In the genomic region with DNA sequence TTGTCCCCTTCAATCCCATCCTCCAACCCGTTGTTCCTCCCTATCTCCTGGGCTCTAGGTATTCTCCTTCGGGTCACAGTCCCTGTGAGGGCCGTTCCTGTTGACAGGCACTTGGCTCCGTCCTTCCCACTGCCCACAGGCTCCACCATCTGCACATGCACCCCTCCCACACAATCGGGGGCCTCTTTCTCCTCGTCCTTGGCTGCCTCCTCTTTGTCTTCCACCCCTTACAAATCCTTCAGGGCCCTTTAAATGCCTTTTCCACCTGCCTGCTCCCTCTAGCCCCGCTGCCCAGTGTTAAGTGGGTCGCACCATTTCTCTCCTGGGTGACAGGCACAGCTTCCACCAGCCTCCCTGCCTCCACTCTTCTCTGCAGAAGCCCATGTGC, we compare ENCODE assay signal across 14 cellular contexts. TPM values are rescaled to one million over a fixed set of nuclear protein-coding genes. Genes with fewer than 3 reads are reported as not detected.
DNase-seq lines count a peak whose midpoint lies in the region; ATAC-seq and TF ChIP-seq lines count a peak whose summit lies in the region.
"Had no signal": no experiment of that assay in that cellular context is flagged by ENCODE, and none has a peak within 500 bp of the region (broad histone marks: within the 10 kb centered on the region; RNA-seq: fewer than 3 reads in every experiment).

No MANE protein-coding gene starts in this region.

- no peaks in the 10 kb centered on the region for H3K27me3 ChIP-seq in DOHH2 (ENCODE audit: control insufficient read depth, low read length)
- H3K27me3 ChIP-seq in hepatocyte, result no peaks in the 10 kb centered on the region
- H3K27me3 ChIP-seq: esophagus squamous epithelium had no signal

- H3K9me3 Mint-ChIP-seq in T-cell, result no peaks in the 10 kb centered on the region
- peaks cover 0 to 2% (median 0%) of the 10 kb centered on the region in 7 donors for H3K9me3 Mint-ChIP-seq in naive B cell

- H3K4me2 ChIP-seq in DOHH2 (ENCODE audit: low read length) (peak overlapping the region; percentile 59), hepatocyte (no peak overlapping the region)

- H3K9me3 ChIP-seq in DOHH2 (ENCODE audit: control insufficient read depth, insufficient read depth, low read length), result no peaks in the 10 kb centered on the region
- no peaks in the 10 kb centered on the region for H3K9me3 ChIP-seq in hepatocyte (ENCODE audit: low read depth)
- H3K9me3 ChIP-seq: esophagus squamous epithelium, psoas muscle had no signal

- H3K4me1 Mint-ChIP-seq in T-cell, result peaks cover 45 to 48% (median 47%) of the 10 kb centered on the region in 3 donors
- peaks cover 33 to 50% (median 48%) of the 10 kb centered on the region in 3 donors for H3K4me1 Mint-ChIP-seq in naive B cell

- 68% methylated on average over 8 of the region's 8 CpGs for WGBS in hepatocyte (ENCODE audit: low lambda C conversion rate, missing lambda C conversion rate)

- H3K4me3 ChIP-seq in DOHH2 (ENCODE audit: low read length), result no peak overlapping the region; the same call in 1 of the 2 replicates
- H3K4me3 ChIP-seq in hepatocyte, result no peak overlapping the region
- H3K4me3 ChIP-seq: esophagus squamous epithelium, psoas muscle had no signal

- H4K20me1 ChIP-seq in DOHH2 (ENCODE audit: control insufficient read depth, insufficient read depth, low read depth, low read length), result no peaks in the 10 kb centered on the region
- no peaks in the 10 kb centered on the region for H4K20me1 ChIP-seq in hepatocyte (ENCODE audit: insufficient read depth, poor library complexity, severe bottlenecking)

- no peak overlapping the region for H2AFZ ChIP-seq in hepatocyte

- ATAC-seq in T-cell (replicated peaks in 1 of 4), result no peak
- no peak for ATAC-seq in naive B cell (ENCODE audit: low read depth in 2 of 2)
- ATAC-seq in HG02852 (IDR thresholded peaks at IDR 0.05; ENCODE audit: unreplicated experiment), result no peak
- no peak for ATAC-seq in GM19023 (IDR thresholded peaks at IDR 0.05; ENCODE audit: unreplicated experiment)

- POLR2A ChIA-PET in T-cell (lab: Charles Lee), result no interaction called here

- H3K27me3 Mint-ChIP-seq in T-cell (peaks cover 0 to 17% of the 10 kb centered on the region in 2 donors), naive B cell (no peaks in the 10 kb centered on the region)

- H3K4me3 Mint-ChIP-seq in T-cell (peak overlapping the region in 2 of 3 donors; percentile 34 to 46), naive B cell (peak overlapping the region in 6 of 8 donors; percentile 34 to 84 (median 77))

- H3K27ac Mint-ChIP-seq in T-cell, result peak overlapping the region; percentile 52 to 66
- peak overlapping the region in 5 of 6 donors; percentile 76 to 97 (median 87) for H3K27ac Mint-ChIP-seq in naive B cell

- no peaks in the 10 kb centered on the region for H3K36me3 ChIP-seq in DOHH2 (ENCODE audit: control insufficient read depth, low read length)
- no peaks in the 10 kb centered on the region for H3K36me3 ChIP-seq in hepatocyte (replicated peaks; ENCODE audit: insufficient read depth, low read depth)
- H3K36me3 ChIP-seq: esophagus squamous epithelium had no signal

- H3K9me2 ChIP-seq in DOHH2 (replicated peaks; ENCODE audit: control insufficient read depth, low read length) (no peaks in the 10 kb centered on the region), hepatocyte (replicated peaks; ENCODE audit: insufficient read depth) (no peaks in the 10 kb centered on the region)

- H3K27ac ChIP-seq in DOHH2 (ENCODE audit: low read depth, low read length) (no peak overlapping the region), hepatocyte (no peak overlapping the region)
- H3K27ac ChIP-seq: psoas muscle had no signal

- H3K79me2 ChIP-seq in DOHH2 (ENCODE audit: control insufficient read depth, low read length), result no peaks in the 10 kb centered on the region
- H3K79me2 ChIP-seq in hepatocyte, result no peaks in the 10 kb centered on the region

- H3K4me1 ChIP-seq in DOHH2 (ENCODE audit: control insufficient read depth, low read length) (peaks cover 58% of the 10 kb centered on the region), hepatocyte (ENCODE audit: insufficient read depth) (no peaks in the 10 kb centered on the region)
- H3K4me1 ChIP-seq: psoas muscle had no signal

- no peaks in the 10 kb centered on the region for H3F3A ChIP-seq in DOHH2 (ENCODE audit: control insufficient read depth, insufficient read depth)

- H3K36me3 Mint-ChIP-seq in T-cell (no peaks in the 10 kb centered on the region), naive B cell (no peaks in the 10 kb centered on the region)

- CTCF ChIA-PET in T-cell (lab: Charles Lee), result no interaction called here

- DNase-seq in NCI-H187 (lab: John Stamatoyannopoulos, UW) (peak; percentile 25 to 39), NCI-H187 treated with DMSO at 0.1 percent for 48 hours (lab: John Stamatoyannopoulos, UW) (no peak), T-cell (no peak), naive B cell (no peak), hepatocyte (ENCODE audit: low spot score) (no peak)
- DNase-seq: ACHN; esophagus squamous epithelium; mesendoderm; NCI-H748 treated with DMSO at 0.1 percent for 48 hours; psoas muscle; stimulated activated CD8-positive, alpha-beta memory T cell treated with anti-CD3 and anti-CD28 coated beads, Interleukin-4, amount 100 ng/mL, for 48 hours had no signal

- no peak for TF ChIP-seq CTCF in DOHH2 (IDR thresholded peaks at IDR 0.05; ENCODE audit: low read depth, low read length, poor library complexity, severe bottlenecking)
- TF ChIP-seq CTCF in hepatocyte (IDR thresholded peaks at IDR 0.05; ENCODE audit: poor library complexity), result no peak

RNA-seq across cellular contexts. Expression of a gene that starts 2.7 kb away (rescaled TPM):
- total RNA-seq in T-cell (not detected), hepatocyte (1.2 TPM in 1 of 2 replicates, not detected in the other)
- polyA plus RNA-seq in naive B cell (ENCODE audit: low read depth in 6 of 6) (under 1 TPM in 1 of 6 donors, not detected in 5; 0.25 TPM), hepatocyte (not detected in 2 replicates)

RNA-seq across cellular contexts. Expression of a gene that starts 15.8 kb away (rescaled TPM):
- total RNA-seq in T-cell (1 to 10 TPM; 1.4 to 6.0 (median 4.0) TPM), hepatocyte (0.12 and 0.33 TPM in 2 replicates)
- polyA plus RNA-seq in naive B cell (ENCODE audit: low read depth in 6 of 6) (1 to 10 TPM in 5 of 6 donors, not detected in 1; 1.1 to 2.1 (median 1.2) TPM), hepatocyte (0.40 and 0.69 TPM in 2 replicates)

RNA-seq across cellular contexts. Expression of a gene that starts 24.3 kb away (rescaled TPM):
- 100 to 1,000 TPM; 420 to 485 (median 468) TPM for total RNA-seq in T-cell
- polyA plus RNA-seq in naive B cell (ENCODE audit: low read depth in 6 of 6), result 100 to 1,000 TPM in 2 of 6 donors, 10 to 100 TPM in 4; 71.5 to 147 (median 83.5) TPM
- 3.3 and 6.4 TPM in 2 replicates for total RNA-seq in hepatocyte
- polyA plus RNA-seq in hepatocyte, result 6.2 and 10.3 TPM in 2 replicates

RNA-seq across cellular contexts. Expression of a gene that starts 33.1 kb away (rescaled TPM):
- 10 to 100 TPM; 53.3 to 98.2 (median 80.0) TPM for total RNA-seq in T-cell
- 10 to 100 TPM; 52.6 to 98.7 (median 61.0) TPM for polyA plus RNA-seq in naive B cell (ENCODE audit: low read depth in 6 of 6)
- 74.0 and 83.5 TPM in 2 replicates for total RNA-seq in hepatocyte
- polyA plus RNA-seq in hepatocyte, result 118 and 134 TPM in 2 replicates

RNA-seq across cellular contexts. Expression of a gene that starts 42.7 kb away (rescaled TPM):
- total RNA-seq in T-cell (10 to 100 TPM; 10.2 to 23.5 (median 19.5) TPM), hepatocyte (22.2 and 22.8 TPM in 2 replicates)
- polyA plus RNA-seq in naive B cell (ENCODE audit: low read depth in 6 of 6) (1 to 10 TPM in 4 of 6 donors, under 1 TPM in 2; 0.68 to 3.8 (median 1.7) TPM), hepatocyte (5.8 and 13.2 TPM in 2 replicates)

Comparison
In these comparisons a context has a peak if more than half of its experiments do, and no peak if none do; other contexts are left out.
1. DNase-seq: peak in NCI-H187 (2 of 2); none in NCI-H187 treated with DMSO at 0.1 percent for 48 hours (single experiment), T-cell (0 of 34), naive B cell (single experiment) and hepatocyte (single experiment).
2. RNA of a gene that starts 24.3 kb away (total RNA-seq): 420 to 485 TPM in T-cell; 3.3 to 6.4 TPM in hepatocyte; every median in the first group is over 10 times any median in the second.